8 cellular contexts compared by ENCODE assay signal in the genomic region with DNA sequence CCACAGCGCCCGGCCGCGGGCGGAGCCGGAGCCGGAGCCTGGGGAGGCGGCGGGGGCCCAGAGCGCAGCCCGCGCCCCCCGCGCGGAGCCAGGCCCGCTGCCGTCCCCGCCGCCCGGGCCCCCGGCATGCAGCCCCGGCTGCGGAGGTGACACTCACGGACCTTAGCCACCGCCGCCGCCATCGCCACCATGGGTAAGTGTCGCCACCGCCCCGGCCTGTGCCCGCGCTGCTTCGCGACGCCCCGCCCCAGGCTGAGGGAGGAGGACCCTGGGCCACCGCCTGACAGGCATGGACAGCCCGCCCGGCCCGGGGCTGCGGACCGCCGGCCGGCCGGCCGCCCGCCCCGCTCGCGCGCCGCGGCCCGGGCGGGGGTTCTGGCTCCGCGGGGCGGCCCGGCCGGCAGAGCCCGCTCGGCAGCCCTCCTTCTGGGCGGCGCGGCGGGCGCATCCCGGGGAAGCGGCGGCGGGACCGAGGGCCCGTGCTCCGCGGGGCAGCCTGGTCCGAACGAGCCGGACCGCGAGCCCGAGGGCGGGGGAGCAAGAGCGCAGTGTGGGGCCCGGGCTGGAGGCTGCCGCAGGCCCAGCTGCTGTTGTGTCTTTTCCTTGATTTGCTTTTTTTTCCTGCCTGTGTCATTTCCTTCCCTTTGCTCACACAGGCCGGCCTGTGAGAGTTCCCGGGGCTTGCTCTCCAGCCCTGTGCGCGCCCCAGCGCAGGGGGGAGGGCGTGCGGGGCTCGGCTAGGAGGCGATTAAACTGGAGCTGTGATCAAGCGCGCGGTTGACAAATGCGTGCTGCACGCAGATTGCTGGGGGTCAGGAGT. TPM values are rescaled to one million over a fixed set of nuclear protein-coding genes. Genes with fewer than 3 reads are reported as not detected.
DNase-seq lines count a peak whose midpoint lies in the region; ATAC-seq and TF ChIP-seq lines count a peak whose summit lies in the region.

No MANE protein-coding gene starts in this region.

- TF ChIP-seq RAD21 in neural cell (conservative IDR thresholded peaks at IDR 0.05): no peak

- no peak for TF ChIP-seq CTCF in CD4-positive, alpha-beta T cell (IDR thresholded peaks at IDR 0.05)
- TF ChIP-seq CTCF in neural cell (IDR thresholded peaks at IDR 0.05; ENCODE audit: poor library complexity, severe bottlenecking): no peak

- peaks cover 6% of the 10 kb centered on the region for H3F3A ChIP-seq in neural cell (ENCODE audit: insufficient read depth, low read length, poor library complexity, severe bottlenecking)

- peak overlapping the region; percentile 99 for H3K4me3 Mint-ChIP-seq in CD4-positive, alpha-beta T cell

- TF ChIP-seq EP300 in neural cell (conservative IDR thresholded peaks at IDR 0.05; ENCODE audit: poor library complexity, severe bottlenecking): no peak

- H3K4me1 ChIP-seq in thymus (ENCODE audit: control insufficient read depth, insufficient read depth, low read length): peaks cover 10% of the 10 kb centered on the region

- peaks cover 42% of the 10 kb centered on the region for H3K79me2 ChIP-seq in neural cell (replicated peaks; ENCODE audit: insufficient read depth, low read length)

- under 1% methylated on average over 100 of the region's 100 CpGs for WGBS in thymus

- POLR2A ChIA-PET in CD4-positive, alpha-beta T cell (lab: Charles Lee): interaction anchor here (0.5 to 3.1 kb wide), 41 partner anchors 11 to 1018 kb away, joined by 3 to 69 read pairs (median 5); a partner anchor contains a TSS

- H3K9me3 Mint-ChIP-seq in CD4-positive, alpha-beta T cell: no peaks in the 10 kb centered on the region

- H3K27ac Mint-ChIP-seq in CD4-positive, alpha-beta T cell: peak overlapping the region; percentile 88

- H3K9me3 ChIP-seq in CD4-positive, alpha-beta T cell (ENCODE audit: control insufficient read depth, low read length): no peaks in the 10 kb centered on the region
- H3K9me3 ChIP-seq in neural cell (ENCODE audit: low read length) (no peaks in the 10 kb centered on the region), thymus (ENCODE audit: control insufficient read depth) (no peaks in the 10 kb centered on the region)

- ATAC-seq in CD4-positive, alpha-beta T cell (ENCODE audit: poor library complexity): peak; percentile 12
- ATAC-seq in GM19452 (IDR thresholded peaks at IDR 0.05; ENCODE audit: unreplicated experiment) (peak; percentile 30), HG03571 (IDR thresholded peaks at IDR 0.05; ENCODE audit: unreplicated experiment) (peak; percentile 19)

- peak overlapping the region; percentile 66 for H3K4me2 ChIP-seq in neural cell (ENCODE audit: low read length)

- peak; percentile 26 to 64 (median 43) for DNase-seq in CD4-positive, alpha-beta T cell
- DNase-seq in RPMI7951 (ENCODE audit: low read depth) (peak; percentile 51), foreskin melanocyte (peak; percentile 46)
- peak; percentile 42 for DNase-seq in activated gamma-delta T cell treated with anti-CD3 and anti-CD28 coated beads, Interleukin-2, amount 50 U/mL, for 16 hours (ENCODE audit: low read depth)

- H3K4me3 ChIP-seq in neural cell (ENCODE audit: low read length) (peak overlapping the region; percentile 81), thymus (ENCODE audit: low read length) (peak overlapping the region; percentile 82)

- no peaks in the 10 kb centered on the region for H3K27me3 Mint-ChIP-seq in CD4-positive, alpha-beta T cell

- H3K27me3 ChIP-seq in CD4-positive, alpha-beta T cell (ENCODE audit: control insufficient read depth, insufficient read depth, low read length): no peaks in the 10 kb centered on the region
- H3K27me3 ChIP-seq in neural cell (ENCODE audit: insufficient read depth, low read depth, low read length) (no peaks in the 10 kb centered on the region), thymus (ENCODE audit: control insufficient read depth, insufficient read depth) (no peaks in the 10 kb centered on the region)

- peaks cover 17% of the 10 kb centered on the region for H3K36me3 Mint-ChIP-seq in CD4-positive, alpha-beta T cell (ENCODE audit: low read depth)

- H4K20me1 ChIP-seq in neural cell (ENCODE audit: insufficient read depth): no peaks in the 10 kb centered on the region

- H3K9me2 ChIP-seq in neural cell (ENCODE audit: insufficient read depth, low read length): no peaks in the 10 kb centered on the region

- H3K4me1 Mint-ChIP-seq in CD4-positive, alpha-beta T cell (ENCODE audit: low read depth): peaks cover 49% of the 10 kb centered on the region

- CTCF ChIA-PET in CD4-positive, alpha-beta T cell (lab: Charles Lee): interaction anchor here (1.1 to 2.9 kb wide), 4 partner anchors 10 to 197 kb away, joined by 3 to 13 read pairs (median 4); no protein-coding TSS in a partner anchor

- H3K36me3 ChIP-seq in neural cell (ENCODE audit: insufficient read depth, low read length) (no peaks in the 10 kb centered on the region), thymus (ENCODE audit: control insufficient read depth, insufficient read depth) (no peaks in the 10 kb centered on the region)

- H3K9ac ChIP-seq in neural cell (ENCODE audit: low read length): peak overlapping the region; percentile 75

- no peak overlapping the region for H2AFZ ChIP-seq in neural cell (ENCODE audit: low read depth, low read length)

- no peak overlapping the region for H3K27ac ChIP-seq in CD4-positive, alpha-beta T cell (ENCODE audit: low read depth, low read length)
- H3K27ac ChIP-seq in neural cell (ENCODE audit: low read length): peak overlapping the region; percentile 62
- H3K27ac ChIP-seq in thymus (ENCODE audit: low read depth): peak overlapping the region; percentile 86

- intact Hi-C loops in CD4-positive, alpha-beta T cell (cut with DNase I, micrococcal nuclease): loop anchor here (2.0 to 10.0 kb wide), 9 partner anchors 76 to 885 kb away; a partner anchor contains a TSS

TF ChIP-seq in neural cell, 6 proteins besides CTCF, POLR2A, EP300 and RAD21:
- TF ChIP-seq POLR2AphosphoS5 (IDR thresholded peaks at IDR 0.05) (peak; percentile 50), TAF1 (IDR thresholded peaks at IDR 0.05; ENCODE audit: low read depth) (no peak), MXI1 (conservative IDR thresholded peaks at IDR 0.05; ENCODE audit: poor library complexity, severe bottlenecking) (peak; percentile 66), SMC3 (conservative IDR thresholded peaks at IDR 0.05; ENCODE audit: poor library complexity) (no peak), EZH2 (IDR thresholded peaks at IDR 0.05; ENCODE audit: borderline replicate concordance, insufficient read depth, low read length, poor library complexity, severe bottlenecking) (no peak)
- TF ChIP-seq, protein P1, sequence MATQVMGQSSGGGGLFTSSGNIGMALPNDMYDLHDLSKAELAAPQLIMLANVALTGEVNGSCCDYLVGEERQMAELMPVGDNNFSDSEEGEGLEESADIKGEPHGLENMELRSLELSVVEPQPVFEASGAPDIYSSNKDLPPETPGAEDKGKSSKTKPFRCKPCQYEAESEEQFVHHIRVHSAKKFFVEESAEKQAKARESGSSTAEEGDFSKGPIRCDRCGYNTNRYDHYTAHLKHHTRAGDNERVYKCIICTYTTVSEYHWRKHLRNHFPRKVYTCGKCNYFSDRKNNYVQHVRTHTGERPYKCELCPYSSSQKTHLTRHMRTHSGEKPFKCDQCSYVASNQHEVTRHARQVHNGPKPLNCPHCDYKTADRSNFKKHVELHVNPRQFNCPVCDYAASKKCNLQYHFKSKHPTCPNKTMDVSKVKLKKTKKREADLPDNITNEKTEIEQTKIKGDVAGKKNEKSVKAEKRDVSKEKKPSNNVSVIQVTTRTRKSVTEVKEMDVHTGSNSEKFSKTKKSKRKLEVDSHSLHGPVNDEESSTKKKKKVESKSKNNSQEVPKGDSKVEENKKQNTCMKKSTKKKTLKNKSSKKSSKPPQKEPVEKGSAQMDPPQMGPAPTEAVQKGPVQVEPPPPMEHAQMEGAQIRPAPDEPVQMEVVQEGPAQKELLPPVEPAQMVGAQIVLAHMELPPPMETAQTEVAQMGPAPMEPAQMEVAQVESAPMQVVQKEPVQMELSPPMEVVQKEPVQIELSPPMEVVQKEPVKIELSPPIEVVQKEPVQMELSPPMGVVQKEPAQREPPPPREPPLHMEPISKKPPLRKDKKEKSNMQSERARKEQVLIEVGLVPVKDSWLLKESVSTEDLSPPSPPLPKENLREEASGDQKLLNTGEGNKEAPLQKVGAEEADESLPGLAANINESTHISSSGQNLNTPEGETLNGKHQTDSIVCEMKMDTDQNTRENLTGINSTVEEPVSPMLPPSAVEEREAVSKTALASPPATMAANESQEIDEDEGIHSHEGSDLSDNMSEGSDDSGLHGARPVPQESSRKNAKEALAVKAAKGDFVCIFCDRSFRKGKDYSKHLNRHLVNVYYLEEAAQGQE (IDR thresholded peaks at IDR 0.05; ENCODE audit: borderline replicate concordance): peak; percentile 50

RNA-seq across cellular contexts. Expression of a gene that starts 0.6 kb away (rescaled TPM):
- total RNA-seq in CD4-positive, alpha-beta T cell: 10 to 100 TPM; 75.8 to 78.1 TPM
- total RNA-seq in RPMI7951 (2014; rRNA removed; shearing (Covaris generic)): 15.3 and 18.1 TPM in 2 replicates
- polyA plus RNA-seq in neural cell (16.6 and 24.5 TPM in 2 replicates), thymus (21.0 TPM)
- polyA minus RNA-seq in neural cell: 32.2 and 41.4 TPM in 2 replicates

RNA-seq across cellular contexts. Expression of a gene that starts 22.1 kb away (rescaled TPM):
- 10 to 100 TPM; 11.3 to 13.2 TPM for total RNA-seq in CD4-positive, alpha-beta T cell
- total RNA-seq in RPMI7951 (2014; rRNA removed; shearing (Covaris generic)): 12.6 and 16.7 TPM in 2 replicates
- 15.8 and 16.2 TPM in 2 replicates for polyA plus RNA-seq in neural cell
- 12.5 and 16.1 TPM in 2 replicates for polyA minus RNA-seq in neural cell
- polyA plus RNA-seq in thymus: 14.2 TPM
